31 cellular contexts compared by ENCODE assay signal in the genomic region with DNA sequence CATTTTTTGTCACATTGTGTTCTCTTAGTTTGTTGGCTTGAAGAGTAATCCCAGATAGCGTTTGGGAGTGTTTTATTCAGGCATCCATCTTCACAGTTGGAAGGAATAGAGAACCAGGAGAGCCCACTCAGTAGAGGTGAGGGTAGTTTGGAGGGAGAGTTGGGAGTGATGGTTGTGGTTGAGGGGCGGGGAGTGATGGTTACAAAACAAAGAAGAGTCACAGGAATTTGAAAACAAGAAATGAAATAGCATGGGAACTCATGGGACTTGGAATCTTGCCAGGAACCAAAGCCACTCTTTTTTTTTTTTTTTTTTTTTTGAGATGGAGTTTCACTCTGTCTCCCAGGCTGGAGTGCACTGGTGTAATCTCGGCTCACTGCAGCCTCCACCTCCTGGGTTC. TPM values are rescaled to one million over a fixed set of nuclear protein-coding genes. Genes with fewer than 3 reads are reported as not detected.
DNase-seq lines count a peak whose midpoint lies in the region; ATAC-seq and TF ChIP-seq lines count a peak whose summit lies in the region.
"Had no signal": no experiment of that assay in that cellular context is flagged by ENCODE, and none has a peak within 500 bp of the region (broad histone marks: within the 10 kb centered on the region; RNA-seq: fewer than 3 reads in every experiment).

No MANE protein-coding gene starts in this region.

- H3K27me3 ChIP-seq in brain microvascular endothelial cell (replicated peaks) (no peaks in the 10 kb centered on the region), left ventricle myocardium inferior (ENCODE audit: low read depth) (no peaks in the 10 kb centered on the region), A673 (replicated peaks; ENCODE audit: insufficient read depth, low read depth, low read length, poor library complexity) (no peaks in the 10 kb centered on the region)
- H3K27me3 ChIP-seq: left lung, spleen, upper lobe of right lung had no signal

- CTCF ChIA-PET in A673 (lab: Charles Lee): no interaction called here

- H3K4me1 ChIP-seq in left ventricle myocardium inferior: no peaks in the 10 kb centered on the region
- no peaks in the 10 kb centered on the region for H3K4me1 ChIP-seq in A673 (ENCODE audit: insufficient read depth, low read length, poor library complexity, severe bottlenecking)
- H3K4me1 ChIP-seq: Caco-2, HAP-1, left lung, spleen, upper lobe of right lung had no signal

- intact Hi-C loops in left ventricle myocardium inferior (cut with micrococcal nuclease): no loop called here
- intact Hi-C loops in A673 (cut with micrococcal nuclease; ENCODE audit: unreplicated experiment): no loop called here

- BruUV-seq in A673 (replicated peaks; lab: Mats Ljungman, UMichigan): no TSS peak

- TF ChIP-seq CTCF in brain microvascular endothelial cell (IDR thresholded peaks at IDR 0.05; ENCODE audit: low read depth, low read length, missing control alignments) (no peak), left ventricle myocardium inferior (IDR thresholded peaks at IDR 0.05; ENCODE audit: borderline replicate concordance) (no peak), A673 (conservative IDR thresholded peaks at IDR 0.05; ENCODE audit: low read depth, low read length) (no peak)

- no peak for ATAC-seq in GM18502 (IDR thresholded peaks at IDR 0.05; ENCODE audit: poor library complexity, unreplicated experiment)
- ATAC-seq in HG03442 (IDR thresholded peaks at IDR 0.05; ENCODE audit: unreplicated experiment): no peak
- ATAC-seq: activated CD8-positive, alpha-beta memory T cell treated with anti-CD3 and anti-CD28 coated beads, Interleukin-2, amount 10 ng/mL, durations not matched to agents 7 days and 5 days; left lung; natural killer cell; SK-N-SH treated with all-trans-retinoic acid at 6 μM for 48 hours; stimulated activated effector memory CD8-positive, alpha-beta T cell treated with anti-CD3 and anti-CD28 coated beads, Interleukin-12 subunit alpha, Interleukin-12 subunit beta, amount 100 ng/mL, for 72 hours; upper lobe of right lung had no signal

- H3K27ac ChIP-seq in brain microvascular endothelial cell (peak overlapping the region; percentile 35), left ventricle myocardium inferior (replicated peaks) (peak overlapping the region; percentile 59), A673 (ENCODE audit: low read depth, low read length, poor library complexity, severe bottlenecking) (no peak overlapping the region)
- H3K27ac ChIP-seq: left lung, RWPE1, spleen, upper lobe of right lung, WERI-Rb-1 had no signal

- POLR2A ChIA-PET in A673 (lab: Charles Lee; ENCODE audit: low non-redundant PET): no interaction called here

- H3K36me3 ChIP-seq in brain microvascular endothelial cell (replicated peaks) (no peaks in the 10 kb centered on the region), left ventricle myocardium inferior (no peaks in the 10 kb centered on the region), A673 (ENCODE audit: insufficient read depth, low read length, poor library complexity, severe bottlenecking) (no peaks in the 10 kb centered on the region)
- H3K36me3 ChIP-seq: HAP-1, left lung, spleen, upper lobe of right lung, WERI-Rb-1 had no signal

- H3K9me3 ChIP-seq in left ventricle myocardium inferior (replicated peaks) (no peaks in the 10 kb centered on the region), A673 (ENCODE audit: low read depth, low read length, poor library complexity, severe bottlenecking) (no peaks in the 10 kb centered on the region)
- H3K9me3 ChIP-seq: Caco-2, HAP-1, left lung, spleen, upper lobe of right lung had no signal

- in situ Hi-C loops in brain microvascular endothelial cell (cut with HindIII; ENCODE audit: low pct_ligation_motif_present, low sequenced_read_pairs): no loop called here

- DNase-seq in AG08395 (ENCODE audit: low spot score) (peak; percentile 44), HT1080 (ENCODE audit: low read depth) (peak; percentile 56), brain microvascular endothelial cell (peak; percentile 55), left ventricle myocardium inferior (no peak), DMS153 (lab: John Stamatoyannopoulos, UW) (no peak), A673 (ENCODE audit: low spot score) (no peak)
- DNase-seq: activated CD4-positive, alpha-beta T cell treated with anti-CD3 and anti-CD28 coated beads, Interleukin-2, amount 10 ng/mL, durations not matched to agents 7 days and 5 days; activated CD8-positive, alpha-beta memory T cell treated with anti-CD3 and anti-CD28 coated beads, Interleukin-2, amount 10 ng/mL, durations not matched to agents 7 days and 5 days; activated naive CD4-positive, alpha-beta T cell treated with anti-CD3 and anti-CD28 coated beads, Interleukin-2, amount 50 U/mL, for 16 hours; anterior cingulate cortex; C1 segment of cervical spinal cord; Caco-2; DND-41; hypothalamus; IMR-90; left lung; midbrain; natural killer cell; NCI-H1436 treated with DMSO at 0.1 percent for 48 hours; NCI-H524 treated with DMSO at 0.1 percent for 48 hours; spleen; stimulated activated CD4-positive, alpha-beta T cell treated with anti-CD3 and anti-CD28 coated beads, Interleukin-2, amount 100 ng/mL, for 48 hours; substantia nigra; upper lobe of right lung; WERI-Rb-1 had no signal

- H3K4me3 ChIP-seq in brain microvascular endothelial cell (ENCODE audit: low read depth, low read length) (no peak overlapping the region), left ventricle myocardium inferior (no peak overlapping the region), A673 (ENCODE audit: low read depth, low read length, poor library complexity, severe bottlenecking) (no peak overlapping the region)
- H3K4me3 ChIP-seq: HAP-1, left lung, spleen, upper lobe of right lung had no signal

RNA-seq across cellular contexts. Expression of a gene that starts 36.3 kb away (rescaled TPM):
- total RNA-seq in HT1080 (2014; rRNA removed; shearing (Covaris generic)): 132 and 160 TPM in 2 replicates
- polyA plus RNA-seq in HT1080 (2015; cell fraction: cytosol; rRNA removed): 161 and 165 TPM in 2 replicates
- 140 and 170 TPM in 2 replicates for polyA plus RNA-seq in HT1080 (2015; cell fraction: nucleus; rRNA removed)
- total RNA-seq in left ventricle myocardium inferior (78.5 TPM), A673 (2021) (222 and 224 TPM in 2 replicates)

Comparison
In these comparisons a context has a peak if more than half of its experiments do, and no peak if none do; other contexts are left out.
1. DNase-seq: peak in AG08395 (single experiment), HT1080 (single experiment) and brain microvascular endothelial cell (single experiment); none in left ventricle myocardium inferior (single experiment), DMS153 (single experiment) and A673 (single experiment).